8 cellular contexts compared by ENCODE assay signal in the genomic region with DNA sequence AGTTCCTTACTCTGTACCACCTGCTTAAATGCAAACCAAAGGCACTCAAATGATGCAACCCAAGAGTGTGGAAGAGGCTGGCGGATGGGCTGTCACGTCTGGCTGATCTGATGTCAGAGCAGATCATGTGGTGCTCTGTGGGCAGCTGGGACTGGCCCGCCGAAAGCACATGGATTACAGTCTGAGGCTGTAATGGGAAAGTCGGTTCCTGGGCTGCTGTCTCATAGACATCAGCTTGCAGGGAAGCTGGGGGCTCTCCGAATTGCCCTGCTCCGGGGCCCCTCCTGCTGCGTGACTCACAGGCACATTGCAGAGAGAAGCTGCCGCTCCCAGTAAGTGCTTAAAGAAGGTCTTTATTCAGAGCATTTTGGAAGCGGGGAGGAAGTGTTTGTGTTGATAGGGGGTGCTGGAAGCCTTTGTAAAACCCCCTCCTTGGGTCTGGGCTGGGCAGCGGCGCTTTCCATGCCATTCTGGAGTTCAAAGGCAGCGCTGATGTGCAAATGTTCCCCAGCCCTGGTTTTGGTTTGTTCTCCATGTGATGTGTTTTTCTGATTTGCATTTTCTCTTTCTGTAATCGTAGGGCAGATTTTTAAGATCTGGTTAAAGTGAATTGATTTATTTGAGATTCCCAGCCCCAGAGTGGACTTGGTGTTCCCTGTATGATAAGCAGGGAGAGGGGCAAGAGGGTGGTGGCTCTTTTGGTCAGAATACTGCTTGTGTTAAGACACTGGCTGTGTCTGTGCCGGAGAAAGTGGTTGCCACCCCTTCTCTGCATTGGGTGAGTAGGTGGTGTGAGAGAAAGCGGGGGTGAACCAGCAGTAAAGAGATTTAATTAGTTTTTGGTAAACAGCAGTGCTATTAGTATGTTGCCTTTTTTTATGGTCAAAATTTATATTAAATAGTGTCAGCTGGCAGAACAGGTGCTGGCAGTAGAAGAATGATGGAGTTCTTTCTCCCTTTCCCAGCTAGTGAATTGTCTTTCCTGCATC.
A peak's percentile ranks its signal among the peaks of the same experiment; 100 is the strongest.
DNase-seq lines count a peak whose midpoint lies in the region; ATAC-seq and TF ChIP-seq lines count a peak whose summit lies in the region.

No MANE protein-coding gene starts in this region.

- H3K9me2 ChIP-seq in neural cell (ENCODE audit: insufficient read depth, low read length): no peaks in the 10 kb centered on the region

- peaks cover 6 to 32% of the 10 kb centered on the region in 2 donors for H3K27me3 Mint-ChIP-seq in CD8-positive, alpha-beta memory T cell

- H3K79me2 ChIP-seq in neural cell (replicated peaks; ENCODE audit: insufficient read depth, low read length): peaks cover 7% of the 10 kb centered on the region

- TF ChIP-seq RAD21 in neural cell (conservative IDR thresholded peaks at IDR 0.05): no peak

- POLR2A ChIA-PET in CD8-positive, alpha-beta memory T cell (lab: Charles Lee): no interaction called here

- no peaks in the 10 kb centered on the region for H3K27me3 ChIP-seq in CD8-positive, alpha-beta memory T cell (ENCODE audit: insufficient read depth, low read length, poor library complexity, severe bottlenecking)
- H3K27me3 ChIP-seq in neural cell (ENCODE audit: insufficient read depth, low read depth, low read length): no peaks in the 10 kb centered on the region
- H3K27me3 ChIP-seq in upper lobe of left lung: no peaks in the 10 kb centered on the region

- H3K9me3 Mint-ChIP-seq in CD8-positive, alpha-beta memory T cell: no peaks in the 10 kb centered on the region

- H3K4me2 ChIP-seq in neural cell (ENCODE audit: low read length): peak overlapping the region; percentile 97

- WGBS in upper lobe of left lung, 2 donors: 8 to 10% methylated on average over 16 of the region's 16 CpGs

- H3K4me3 Mint-ChIP-seq in CD8-positive, alpha-beta memory T cell: peak overlapping the region in 6 of 7 donors; percentile 32 to 66 (median 56)

- ATAC-seq in HG03139 (IDR thresholded peaks at IDR 0.05; ENCODE audit: unreplicated experiment): peak; percentile 95
- ATAC-seq in upper lobe of left lung (ENCODE audit: low FRiP score in 2 of 2): peak; percentile 67 to 95

- no peaks in the 10 kb centered on the region for H3K4me1 ChIP-seq in CD8-positive, alpha-beta memory T cell (ENCODE audit: insufficient read depth, low read length)
- peaks cover 0 to 12% (median 2%) of the 10 kb centered on the region in 4 donors for H3K4me1 ChIP-seq in upper lobe of left lung

- TF ChIP-seq EP300 in neural cell (conservative IDR thresholded peaks at IDR 0.05; ENCODE audit: poor library complexity, severe bottlenecking) (peak; percentile 39), upper lobe of left lung (IDR thresholded peaks at IDR 0.05) (no peak)

- TF ChIP-seq CTCF in fibroblast of villous mesenchyme (IDR thresholded peaks at IDR 0.05; ENCODE audit: insufficient read depth, low read depth, low read length) (no peak), neural cell (IDR thresholded peaks at IDR 0.05; ENCODE audit: poor library complexity, severe bottlenecking) (no peak), upper lobe of left lung (IDR thresholded peaks at IDR 0.05) (no peak)

- CTCF ChIA-PET in CD8-positive, alpha-beta memory T cell (lab: Charles Lee): no interaction called here

- no peaks in the 10 kb centered on the region for H4K20me1 ChIP-seq in neural cell (ENCODE audit: insufficient read depth)

- peak overlapping the region; percentile 63 for H2AFZ ChIP-seq in neural cell (ENCODE audit: low read depth, low read length)

- H3K9me3 ChIP-seq in CD8-positive, alpha-beta memory T cell (ENCODE audit: low read length): no peaks in the 10 kb centered on the region
- H3K9me3 ChIP-seq in neural cell (ENCODE audit: low read length): no peaks in the 10 kb centered on the region
- H3K9me3 ChIP-seq in upper lobe of left lung: no peaks in the 10 kb centered on the region

- peaks cover 9 to 15% (median 10%) of the 10 kb centered on the region in 3 donors for H3K4me1 Mint-ChIP-seq in CD8-positive, alpha-beta memory T cell

- no peak for DNase-seq in CD8-positive, alpha-beta memory T cell
- DNase-seq in NCI-H446 (lab: John Stamatoyannopoulos, UW): peak; percentile 67 to 81
- DNase-seq in activated T-cell treated with anti-CD3 and anti-CD28 coated beads for 48 hours (ENCODE audit: low read depth): peak; percentile 37
- DNase-seq in fibroblast of villous mesenchyme (ENCODE audit: low read depth): peak; percentile 82
- peak; percentile 37 to 39 for DNase-seq in upper lobe of left lung

- H3K4me3 ChIP-seq in CD8-positive, alpha-beta memory T cell (ENCODE audit: low read length): no peak overlapping the region
- H3K4me3 ChIP-seq in fibroblast of villous mesenchyme (ENCODE audit: low read depth, low read length): peak overlapping the region; percentile 55
- H3K4me3 ChIP-seq in neural cell (ENCODE audit: low read length): peak overlapping the region; percentile 70
- peak overlapping the region in 3 of 4 donors; percentile 24 to 42 (median 24) for H3K4me3 ChIP-seq in upper lobe of left lung

- H3K27ac ChIP-seq in CD8-positive, alpha-beta memory T cell (ENCODE audit: low read depth, low read length): no peak overlapping the region
- H3K27ac ChIP-seq in neural cell (ENCODE audit: low read length): peak overlapping the region; percentile 48
- no peak overlapping the region for H3K27ac ChIP-seq in upper lobe of left lung

- no peak overlapping the region for H3K27ac Mint-ChIP-seq in CD8-positive, alpha-beta memory T cell

- TF ChIP-seq POLR2A in GM19099 (IDR thresholded peaks at IDR 0.05; ENCODE audit: extremely low read depth, insufficient read length, low read depth) (peak; percentile 69), upper lobe of left lung (IDR thresholded peaks at IDR 0.05) (no peak)

- no peaks in the 10 kb centered on the region for H3K36me3 Mint-ChIP-seq in CD8-positive, alpha-beta memory T cell

- no peaks in the 10 kb centered on the region for H3K36me3 ChIP-seq in CD8-positive, alpha-beta memory T cell (ENCODE audit: insufficient read depth, low read length)
- H3K36me3 ChIP-seq in neural cell (ENCODE audit: insufficient read depth, low read length) (no peaks in the 10 kb centered on the region), upper lobe of left lung (no peaks in the 10 kb centered on the region)

- peak overlapping the region; percentile 72 for H3K9ac ChIP-seq in neural cell (ENCODE audit: low read length)

- H3F3A ChIP-seq in neural cell (ENCODE audit: insufficient read depth, low read length, poor library complexity, severe bottlenecking): no peaks in the 10 kb centered on the region

TF ChIP-seq in neural cell, 6 proteins besides CTCF, POLR2A, EP300 and RAD21:
- TF ChIP-seq, protein P1, sequence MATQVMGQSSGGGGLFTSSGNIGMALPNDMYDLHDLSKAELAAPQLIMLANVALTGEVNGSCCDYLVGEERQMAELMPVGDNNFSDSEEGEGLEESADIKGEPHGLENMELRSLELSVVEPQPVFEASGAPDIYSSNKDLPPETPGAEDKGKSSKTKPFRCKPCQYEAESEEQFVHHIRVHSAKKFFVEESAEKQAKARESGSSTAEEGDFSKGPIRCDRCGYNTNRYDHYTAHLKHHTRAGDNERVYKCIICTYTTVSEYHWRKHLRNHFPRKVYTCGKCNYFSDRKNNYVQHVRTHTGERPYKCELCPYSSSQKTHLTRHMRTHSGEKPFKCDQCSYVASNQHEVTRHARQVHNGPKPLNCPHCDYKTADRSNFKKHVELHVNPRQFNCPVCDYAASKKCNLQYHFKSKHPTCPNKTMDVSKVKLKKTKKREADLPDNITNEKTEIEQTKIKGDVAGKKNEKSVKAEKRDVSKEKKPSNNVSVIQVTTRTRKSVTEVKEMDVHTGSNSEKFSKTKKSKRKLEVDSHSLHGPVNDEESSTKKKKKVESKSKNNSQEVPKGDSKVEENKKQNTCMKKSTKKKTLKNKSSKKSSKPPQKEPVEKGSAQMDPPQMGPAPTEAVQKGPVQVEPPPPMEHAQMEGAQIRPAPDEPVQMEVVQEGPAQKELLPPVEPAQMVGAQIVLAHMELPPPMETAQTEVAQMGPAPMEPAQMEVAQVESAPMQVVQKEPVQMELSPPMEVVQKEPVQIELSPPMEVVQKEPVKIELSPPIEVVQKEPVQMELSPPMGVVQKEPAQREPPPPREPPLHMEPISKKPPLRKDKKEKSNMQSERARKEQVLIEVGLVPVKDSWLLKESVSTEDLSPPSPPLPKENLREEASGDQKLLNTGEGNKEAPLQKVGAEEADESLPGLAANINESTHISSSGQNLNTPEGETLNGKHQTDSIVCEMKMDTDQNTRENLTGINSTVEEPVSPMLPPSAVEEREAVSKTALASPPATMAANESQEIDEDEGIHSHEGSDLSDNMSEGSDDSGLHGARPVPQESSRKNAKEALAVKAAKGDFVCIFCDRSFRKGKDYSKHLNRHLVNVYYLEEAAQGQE (IDR thresholded peaks at IDR 0.05; ENCODE audit: borderline replicate concordance): peak; percentile 57
- TF ChIP-seq MXI1 (conservative IDR thresholded peaks at IDR 0.05; ENCODE audit: poor library complexity, severe bottlenecking): peak; percentile 74
- TF ChIP-seq POLR2AphosphoS5 (IDR thresholded peaks at IDR 0.05): peak; percentile 61
- no peak for TF ChIP-seq EZH2 (IDR thresholded peaks at IDR 0.05; ENCODE audit: borderline replicate concordance, insufficient read depth, low read length, poor library complexity, severe bottlenecking)

Comparison
In these comparisons a context has a peak if more than half of its experiments do, and no peak if none do; other contexts are left out.
1. DNase-seq: peak in NCI-H446 (2 of 2), activated T-cell treated with anti-CD3 and anti-CD28 coated beads for 48 hours (single experiment), fibroblast of villous mesenchyme (single experiment) and upper lobe of left lung (2 of 2); none in CD8-positive, alpha-beta memory T cell (0 of 5).